12 cellular contexts compared by ENCODE assay signal in the genomic region with DNA sequence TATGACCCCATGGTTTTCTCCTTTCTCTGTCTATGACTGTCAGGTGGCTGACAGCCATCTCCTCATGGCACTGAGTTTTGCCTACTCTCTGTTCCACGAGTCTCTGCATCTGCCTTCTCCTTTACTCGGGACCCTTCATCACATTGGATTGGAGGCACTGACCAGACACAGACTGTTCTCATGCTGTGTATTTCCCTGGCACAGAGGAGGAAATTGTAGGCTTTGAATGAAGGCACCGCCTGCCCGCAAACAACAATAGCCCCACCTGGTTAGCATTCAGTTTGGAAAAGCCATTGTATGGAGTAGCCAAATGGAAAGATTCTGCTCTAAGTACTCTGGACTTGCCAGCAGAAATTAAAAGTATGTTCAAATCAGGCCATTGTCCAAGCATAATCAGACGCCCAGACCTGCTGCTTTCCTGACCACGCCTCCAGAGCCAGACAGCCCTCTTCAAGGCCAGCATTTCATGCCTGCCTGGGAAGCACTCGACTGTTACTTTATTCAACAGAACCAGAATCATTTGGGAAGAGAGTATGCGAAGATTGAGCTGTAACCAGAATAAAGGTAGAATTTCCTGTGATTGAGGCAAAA. TPM values are rescaled to one million over a fixed set of nuclear protein-coding genes. Genes with fewer than 3 reads are reported as not detected.
A peak's percentile ranks its signal among the peaks of the same experiment; 100 is the strongest.
DNase-seq lines count a peak whose midpoint lies in the region; ATAC-seq, FAIRE-seq and TF ChIP-seq lines count a peak whose summit lies in the region.
"Had no signal": no experiment of that assay in that cellular context is flagged by ENCODE, and none has a peak within 500 bp of the region (broad histone marks: within the 10 kb centered on the region; RNA-seq: fewer than 3 reads in every experiment).

No MANE protein-coding gene starts in this region.

- TF ChIP-seq EP300 in stomach (IDR thresholded peaks at IDR 0.05): no peak

- H3K4me1 ChIP-seq in kidney (ENCODE audit: control insufficient read depth in 1 of 2, insufficient read depth in 1 of 2, low read depth in 1 of 2, low read length in 2 of 2) (peaks cover 14 to 18% of the 10 kb centered on the region in 2 donors), stomach (peaks cover 0 to 25% (median 0%) of the 10 kb centered on the region in 4 donors)

- H3K36me3 ChIP-seq in kidney (ENCODE audit: control insufficient read depth in 1 of 2, insufficient read depth in 2 of 2, low read length in 2 of 2) (no peaks in the 10 kb centered on the region), stomach (no peaks in the 10 kb centered on the region)

- TF ChIP-seq POLR2A in stomach (IDR thresholded peaks at IDR 0.05): no peak

- no peaks in the 10 kb centered on the region for H3K27me3 ChIP-seq in stomach

- intact Hi-C loops in Right ventricle myocardium superior (cut with DNase I): no loop called here
- intact Hi-C loops in cardiac septum (cut with DNase I): no loop called here
- intact Hi-C loops in kidney (cut with DNase I): no loop called here
- intact Hi-C loops in stomach (cut with DNase I; ENCODE audit: low total_unique reads): no loop called here

- 27 to 48% (median 37%) methylated on average over 8 of the region's 8 CpGs for WGBS in stomach, 5 donors

- peak overlapping the region in 1 of 2 donors; percentile 42 for H3K9ac ChIP-seq in kidney (ENCODE audit: low read length in 2 of 2)

- no peak for TF ChIP-seq CTCF in kidney (IDR thresholded peaks at IDR 0.05; ENCODE audit: borderline replicate concordance, extremely low read depth, insufficient read depth)
- no peak for TF ChIP-seq CTCF in stomach (IDR thresholded peaks at IDR 0.05)

- no peak for DNase-seq in Right ventricle myocardium superior
- DNase-seq in cardiac septum (ENCODE audit: low spot score): no peak
- peak; percentile 72 for DNase-seq in NCI-H510A treated with DMSO at 0.1 percent for 48 hours (lab: John Stamatoyannopoulos, UW)
- DNase-seq in kidney: no peak
- peak; percentile 57 for DNase-seq in stomach
- DNase-seq in activated CD4-positive, alpha-beta T cell treated with anti-CD3 and anti-CD28 coated beads for 48 hours: no peak
- DNase-seq: activated CD4-positive, alpha-beta T cell treated with anti-CD3 and anti-CD28 coated beads, Interleukin-2, amount 10 ng/mL, durations not matched to agents 24 days and 14 days; activated naive CD4-positive, alpha-beta T cell treated with anti-CD3 and anti-CD28 coated beads, Interleukin-2, amount 10 ng/mL, durations not matched to agents 7 days and 5 days; cortex of kidney; SW 1271 had no signal

- ATAC-seq in Right ventricle myocardium superior (ENCODE audit: poor library complexity) (peak; percentile 65), GM18517 (IDR thresholded peaks at IDR 0.05; ENCODE audit: unreplicated experiment) (no peak), HG02852 (IDR thresholded peaks at IDR 0.05; ENCODE audit: unreplicated experiment) (no peak)

- peak; percentile 94 for FAIRE-seq in kidney (lab: Jason Lieb, UNC)

- H3K4me3 ChIP-seq in kidney (ENCODE audit: low read length in 2 of 2): no peak overlapping the region
- H3K4me3 ChIP-seq in stomach: no peak overlapping the region

- H3K9me3 ChIP-seq in kidney (ENCODE audit: control insufficient read depth in 1 of 2, low read length in 2 of 2): no peaks in the 10 kb centered on the region
- H3K9me3 ChIP-seq in stomach: no peaks in the 10 kb centered on the region

- H3K27ac ChIP-seq in kidney (ENCODE audit: low read depth in 2 of 2, low read length in 2 of 2) (peak overlapping the region; percentile 72 to 81), stomach (no peak overlapping the region)

RNA-seq across cellular contexts. Expression of a gene that starts 8.0 kb away (rescaled TPM):
- total RNA-seq in Right ventricle myocardium superior (18.7 TPM), cardiac septum (21.4 TPM), kidney (147 TPM), stomach (10 to 100 TPM; 11.1 to 43.3 (median 28.8) TPM)
- polyA plus RNA-seq in kidney (ENCODE audit: insufficient read depth, low read depth, low replicate concordance) (18.9 TPM), stomach (10 to 100 TPM in 1 of 3 donors, 1 to 10 TPM in 2; 4.9 to 10.9 (median 8.4) TPM)

Comparison
In these comparisons a context has a peak if more than half of its experiments do, and no peak if none do; other contexts are left out.
1. DNase-seq: peak in NCI-H510A treated with DMSO at 0.1 percent for 48 hours (single experiment) and stomach (single experiment); none in Right ventricle myocardium superior (single experiment), cardiac septum (single experiment), kidney (single experiment) and activated CD4-positive, alpha-beta T cell treated with anti-CD3 and anti-CD28 coated beads for 48 hours (single experiment).
2. H3K27ac ChIP-seq: peak in kidney (2 of 2); none in stomach (0 of 5).